Comparison of ENCODE assay signal across 8 cellular contexts in the genomic region with DNA sequence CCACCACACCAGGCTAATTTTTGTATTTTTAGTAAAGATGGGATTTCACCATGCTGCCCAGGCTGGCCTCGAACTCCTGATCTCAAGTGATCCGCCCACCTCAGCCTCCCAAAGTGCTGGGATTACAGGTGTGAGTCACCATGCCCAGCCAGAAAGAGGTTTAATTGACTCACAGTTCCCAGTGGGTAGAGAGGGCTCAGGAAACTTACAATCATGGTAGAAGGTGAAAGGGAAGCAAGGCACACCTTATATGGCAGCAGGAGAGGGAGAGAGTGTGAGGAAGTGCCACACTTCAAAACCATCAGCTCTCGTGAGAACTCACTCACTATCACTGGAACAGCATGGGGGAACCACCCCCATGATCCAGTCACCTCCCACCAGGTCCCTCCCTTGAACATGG.
DNase-seq lines count a peak whose midpoint lies in the region; ATAC-seq, FAIRE-seq and TF ChIP-seq lines count a peak whose summit lies in the region.
"Not testable (repeated sequence)": the region's sequence is repeated elsewhere in the genome, so short reads cannot be mapped to it uniquely, and the experiment has no call there.

No MANE protein-coding gene starts in this region.

- H3K4me2 ChIP-seq in GM12878 (ENCODE audit: control insufficient read depth, insufficient read depth), result not testable (repeated sequence)

- TF ChIP-seq RAD21 in GM12878 (IDR thresholded peaks at IDR 0.05; ENCODE audit: insufficient read depth, low read depth, low read length), result not testable (repeated sequence)

- DNase-seq in Daoy (ENCODE audit: low read depth) (peak; percentile 21), M059J (ENCODE audit: low read depth) (peak; percentile 9), kidney tubule cell (ENCODE audit: low spot score) (peak; percentile 4)
- DNase-seq in activated CD4-positive, alpha-beta T cell treated with anti-CD3 and anti-CD28 coated beads, Interleukin-2, amount 50 U/mL, for 48 hours, result peak; percentile 7 to 20
- DNase-seq in activated T-cell treated with anti-CD3 and anti-CD28 coated beads, Interleukin-2, amount 50 U/mL, for 72 hours, result peak in 1 of 2 donors; percentile 1
- not testable (repeated sequence) for DNase-seq in GM12878 (ENCODE audit: low read depth, low spot score); stimulated activated naive CD8-positive, alpha-beta T cell treated with anti-CD3 and anti-CD28 coated beads, Interleukin-15, amount 100 ng/mL, for 72 hours
- DNase-seq in stimulated activated CD4-positive, alpha-beta T cell treated with anti-CD3 and anti-CD28 coated beads, Interleukin-15, amount 100 ng/mL, for 24 hours, result peak; percentile 32

- H3K9ac ChIP-seq in GM12878 (ENCODE audit: control insufficient read depth, insufficient read depth, low read length), result not testable (repeated sequence)

- BruUV-seq in GM12878 (replicated peaks; lab: Mats Ljungman, UMichigan), result not testable (repeated sequence)

- not testable (repeated sequence) for H3K36me3 ChIP-seq in GM12878 (ENCODE audit: control insufficient read depth in 2 of 2, insufficient read depth in 2 of 2, low read length in 1 of 2)

- CTCF ChIA-PET in GM12878 (lab: Yijun Ruan, JAX), result not testable (repeated sequence)

- not testable (repeated sequence) for TF ChIP-seq EP300 in GM12878 (IDR thresholded peaks at IDR 0.05; ENCODE audit: borderline replicate concordance in 1 of 2, control insufficient read depth in 1 of 2, low read depth in 2 of 2, low read length in 2 of 2)

- RAD21 ChIA-PET in GM12878 (lab: Charles Lee; ENCODE audit: unreplicated experiment), result not testable (repeated sequence)

- WGBS in GM12878 (ENCODE audit: insufficient coverage, insufficient replicate concordance, low lambda C conversion rate, missing lambda C conversion rate), result 0% methylated on average over 3 of the region's 3 CpGs

- H3K4me3 Mint-ChIP-seq in activated T-cell treated with anti-CD3 and anti-CD28 coated beads, Interleukin-2, amount 50 U/mL, for 72 hours; stimulated activated naive CD8-positive, alpha-beta T cell treated with anti-CD3 and anti-CD28 coated beads, Interleukin-15, amount 100 ng/mL, for 72 hours: not testable (repeated sequence)

- not testable (repeated sequence) for H3K79me2 ChIP-seq in GM12878 (ENCODE audit: control insufficient read depth, insufficient read depth, low read length)

- not testable (repeated sequence) for H3K36me3 Mint-ChIP-seq in activated T-cell treated with anti-CD3 and anti-CD28 coated beads, Interleukin-2, amount 50 U/mL, for 72 hours (ENCODE audit: insufficient read depth in 2 of 2)

- POLR2A ChIA-PET in GM12878 (lab: Charles Lee), result not testable (repeated sequence)

- FAIRE-seq in GM12878 (lab: Jason Lieb, UNC), result not testable (repeated sequence)

- not testable (repeated sequence) for H3K4me3 ChIP-seq in GM12878

- H3K4me1 Mint-ChIP-seq in activated T-cell treated with anti-CD3 and anti-CD28 coated beads, Interleukin-2, amount 50 U/mL, for 72 hours (ENCODE audit: low read depth), result not testable (repeated sequence)
- H3K4me1 Mint-ChIP-seq in stimulated activated naive CD8-positive, alpha-beta T cell treated with anti-CD3 and anti-CD28 coated beads, Interleukin-15, amount 100 ng/mL, for 72 hours, result peaks cover 15% of the 10 kb centered on the region

- not testable (repeated sequence) for H2AFZ ChIP-seq in GM12878 (ENCODE audit: control insufficient read depth, low read depth, low read length)

- SMC1A ChIA-PET in GM12878 (lab: Charles Lee; ENCODE audit: uncharacterized antibody, unreplicated experiment), result not testable (repeated sequence)

- H3K27ac ChIP-seq in GM12878 (ENCODE audit: control insufficient read depth, insufficient read depth), result not testable (repeated sequence)

- peak; percentile 51 to 63 for ATAC-seq in activated T-cell treated with anti-CD3 and anti-CD28 coated beads, Interleukin-2, amount 50 U/mL, for 72 hours (replicated peaks in 1 of 2)
- ATAC-seq in GM12878, result peak; percentile 64
- peak; percentile 61 for ATAC-seq in stimulated activated naive CD8-positive, alpha-beta T cell treated with anti-CD3 and anti-CD28 coated beads, Interleukin-15, amount 100 ng/mL, for 72 hours

- not testable (repeated sequence) for H3K9me3 Mint-ChIP-seq in activated T-cell treated with anti-CD3 and anti-CD28 coated beads, Interleukin-2, amount 50 U/mL, for 72 hours; stimulated activated naive CD8-positive, alpha-beta T cell treated with anti-CD3 and anti-CD28 coated beads, Interleukin-15, amount 100 ng/mL, for 72 hours

- TF ChIP-seq CTCF in GM12878 (IDR thresholded peaks at IDR 0.05 in 2 of 3, conservative IDR thresholded peaks at IDR 0.05 in 1 of 3; ENCODE audit: control insufficient read depth in 2 of 3, extremely low read depth in 1 of 3, insufficient read depth in 1 of 3, low read depth in 3 of 3, low read length in 3 of 3), result not testable (repeated sequence)

- not testable (repeated sequence) for H3K9me3 ChIP-seq in GM12878 (replicated peaks; ENCODE audit: control insufficient read depth, insufficient read depth, low read length)

- intact Hi-C loops in GM12878 (cut with micrococcal nuclease; ENCODE audit: unreplicated experiment), result not testable (repeated sequence)

- H3K27me3 ChIP-seq in GM12878 (replicated peaks in 1 of 2; ENCODE audit: control insufficient read depth in 2 of 2, insufficient read depth in 2 of 2, low read length in 1 of 2), result not testable (repeated sequence)

- not testable (repeated sequence) for TF ChIP-seq POLR2A in GM12878 (IDR thresholded peaks at IDR 0.05; ENCODE audit: low read depth, low read length)

- H4K20me1 ChIP-seq in GM12878 (ENCODE audit: control insufficient read depth, insufficient read depth), result not testable (repeated sequence)

- H3K27me3 Mint-ChIP-seq in activated T-cell treated with anti-CD3 and anti-CD28 coated beads, Interleukin-2, amount 50 U/mL, for 72 hours (ENCODE audit: low read depth), result peaks cover 11% of the 10 kb centered on the region
- peaks cover 20% of the 10 kb centered on the region for H3K27me3 Mint-ChIP-seq in stimulated activated naive CD8-positive, alpha-beta T cell treated with anti-CD3 and anti-CD28 coated beads, Interleukin-15, amount 100 ng/mL, for 72 hours

- H3K4me1 ChIP-seq in GM12878 (ENCODE audit: control insufficient read depth, insufficient read depth, low read length), result not testable (repeated sequence)

- not testable (repeated sequence) for H3K27ac Mint-ChIP-seq in activated T-cell treated with anti-CD3 and anti-CD28 coated beads, Interleukin-2, amount 50 U/mL, for 72 hours; stimulated activated naive CD8-positive, alpha-beta T cell treated with anti-CD3 and anti-CD28 coated beads, Interleukin-15, amount 100 ng/mL, for 72 hours

- in situ Hi-C loops in GM12878 (cut with MboI), result not testable (repeated sequence)

TF ChIP-seq in GM12878, 131 proteins besides CTCF, POLR2A, EP300 and RAD21:
- TF ChIP-seq BHLHE40 (IDR thresholded peaks at IDR 0.05; ENCODE audit: borderline replicate concordance in 1 of 2, low read depth in 2 of 2, low read length in 1 of 2), result 0 out of 4 replicates have a peak, but pooled peaks of 1 of the 2 experiments have one; percentile 36
TF ChIP-seq in GM12878: peak in this region for 1; not testable (repeated sequence) for 130.
